19 cellular contexts compared by ENCODE assay signal in genomic region chr2:109160714-109161440, GRCh38. TPM values are rescaled to one million over a fixed set of nuclear protein-coding genes. Genes with fewer than 3 reads are reported as not detected.
DNase-seq lines count a peak whose midpoint lies in the region; ATAC-seq and TF ChIP-seq lines count a peak whose summit lies in the region.
"Had no signal": no experiment of that assay in that cellular context is flagged by ENCODE, and none has a peak within 500 bp of the region (broad histone marks: within the 10 kb centered on the region; RNA-seq: fewer than 3 reads in every experiment).

No MANE protein-coding gene starts in this region.

- peak; percentile 44 to 58 for ATAC-seq in activated CD4-positive, CD25-positive, alpha-beta regulatory T cell treated with anti-CD3 and anti-CD28 coated beads, Interleukin-2, amount 50 U/mL, for 24 hours
- peak; percentile 79 for ATAC-seq in activated naive CD8-positive, alpha-beta T cell treated with anti-CD3 and anti-CD28 coated beads, Interleukin-2, amount 50 U/mL, for 24 hours
- ATAC-seq in HG02981 (IDR thresholded peaks at IDR 0.05; ENCODE audit: unreplicated experiment) (no peak), HG02885 (IDR thresholded peaks at IDR 0.05; ENCODE audit: poor library complexity, unreplicated experiment) (no peak)
- ATAC-seq: GM23338, HCT116, Right ventricle myocardium inferior had no signal

- H3K36me3 Mint-ChIP-seq in activated naive CD8-positive, alpha-beta T cell treated with anti-CD3 and anti-CD28 coated beads, Interleukin-2, amount 50 U/mL, for 24 hours (ENCODE audit: low read depth) = peaks cover 1% of the 10 kb centered on the region
- no peaks in the 10 kb centered on the region for H3K36me3 Mint-ChIP-seq in neural crest cell (ENCODE audit: low read depth)

- no peak for DNase-seq in activated CD4-positive, CD25-positive, alpha-beta regulatory T cell (lab: John Stamatoyannopoulos, UW)
- DNase-seq in D341Med (ENCODE audit: low spot score) (peak; percentile 76), neural crest cell (ENCODE audit: low read depth, low spot score) (no peak), NCI-H748 (lab: John Stamatoyannopoulos, UW; ENCODE audit: unreplicated experiment) (no peak)
- DNase-seq in activated naive CD8-positive, alpha-beta T cell treated with anti-CD3 and anti-CD28 coated beads, Interleukin-2, amount 50 U/mL, for 24 hours = no peak
- DNase-seq: 8988T; CD4-positive, alpha-beta T cell; KBM-7; MV-4-11; NCI-H1694 treated with DMSO at 0.1 percent for 48 hours; NCI-H2227 treated with DMSO at 0.1 percent for 48 hours; NCI-H526; Peyer's patch had no signal

- no peak for TF ChIP-seq CTCF in neural crest cell (conservative IDR thresholded peaks at IDR 0.05)

- no peaks in the 10 kb centered on the region for H3K9me3 Mint-ChIP-seq in activated naive CD8-positive, alpha-beta T cell treated with anti-CD3 and anti-CD28 coated beads, Interleukin-2, amount 50 U/mL, for 24 hours
- peaks cover 2% of the 10 kb centered on the region for H3K9me3 Mint-ChIP-seq in neural crest cell
- H3K9me3 Mint-ChIP-seq: CD4-positive, alpha-beta T cell; GM23338 had no signal

- H3K4me1 Mint-ChIP-seq in activated naive CD8-positive, alpha-beta T cell treated with anti-CD3 and anti-CD28 coated beads, Interleukin-2, amount 50 U/mL, for 24 hours = peaks cover 28% of the 10 kb centered on the region
- H3K4me1 Mint-ChIP-seq in neural crest cell = peaks cover 4% of the 10 kb centered on the region

- H3K27me3 Mint-ChIP-seq in activated naive CD8-positive, alpha-beta T cell treated with anti-CD3 and anti-CD28 coated beads, Interleukin-2, amount 50 U/mL, for 24 hours = no peaks in the 10 kb centered on the region
- peaks cover 5% of the 10 kb centered on the region for H3K27me3 Mint-ChIP-seq in neural crest cell (ENCODE audit: low read depth)
- H3K27me3 Mint-ChIP-seq: CD4-positive, alpha-beta T cell had no signal

- no peak overlapping the region for H3K4me3 Mint-ChIP-seq in activated naive CD8-positive, alpha-beta T cell treated with anti-CD3 and anti-CD28 coated beads, Interleukin-2, amount 50 U/mL, for 24 hours
- H3K4me3 Mint-ChIP-seq in neural crest cell = no peak overlapping the region
- H3K4me3 Mint-ChIP-seq: CD4-positive, alpha-beta T cell; GM23338 had no signal

- H3K27ac Mint-ChIP-seq in activated naive CD8-positive, alpha-beta T cell treated with anti-CD3 and anti-CD28 coated beads, Interleukin-2, amount 50 U/mL, for 24 hours = no peak overlapping the region
- H3K27ac Mint-ChIP-seq in neural crest cell (ENCODE audit: unreplicated experiment) = peak overlapping the region; percentile 28
- H3K27ac Mint-ChIP-seq: CD4-positive, alpha-beta T cell; GM23338 had no signal

RNA-seq across cellular contexts. Expression of gene SH3RF3, which starts 31.9 kb away (rescaled TPM):
- total RNA-seq in neural crest cell = 0.70 and 0.84 TPM in 2 replicates

Comparison
In these comparisons a context has a peak if more than half of its experiments do, and no peak if none do; other contexts are left out.
1. ATAC-seq: peak in activated CD4-positive, CD25-positive, alpha-beta regulatory T cell treated with anti-CD3 and anti-CD28 coated beads, Interleukin-2, amount 50 U/mL, for 24 hours (2 of 2) and activated naive CD8-positive, alpha-beta T cell treated with anti-CD3 and anti-CD28 coated beads, Interleukin-2, amount 50 U/mL, for 24 hours (single experiment); none in HG02981 (single experiment) and HG02885 (single experiment).